Comparison of ENCODE assay signal across 1 cellular context in genomic region chr13:77390391-77390790, GRCh38.
TF ChIP-seq lines count a peak whose summit lies in the region.

No MANE protein-coding gene starts in this region.

TF ChIP-seq in SK-N-SH, 30 proteins besides CTCF, POLR2A, EP300 and RAD21 (continued from another document):
- TF ChIP-seq IRF3 (IDR thresholded peaks at IDR 0.05; ENCODE audit: low read depth, low read length), result no peak
- no peak for TF ChIP-seq SMC3 (IDR thresholded peaks at IDR 0.05; ENCODE audit: low read depth, low read length)
- no peak for TF ChIP-seq TAF1 (IDR thresholded peaks at IDR 0.05; ENCODE audit: borderline replicate concordance, low read depth, low read length)
- no peak for TF ChIP-seq MAX (IDR thresholded peaks at IDR 0.05; ENCODE audit: low read depth)
- TF ChIP-seq GATA2 (CRISPR knock-in tag; IDR thresholded peaks at IDR 0.05), result no peak
- no peak for TF ChIP-seq FOXM1 (IDR thresholded peaks at IDR 0.05; ENCODE audit: low read depth)
- TF ChIP-seq FOXJ3 (CRISPR knock-in tag; IDR thresholded peaks at IDR 0.05), result no peak
- TF ChIP-seq POLR2AphosphoS5 (IDR thresholded peaks at IDR 0.05; ENCODE audit: low read depth, low read length), result no peak
TF ChIP-seq in SK-N-SH: peak in this region for 0.
